In genomic region chr11:69252494-69252845, GRCh38 we compare ENCODE assay signal across 21 cellular contexts. TPM values are rescaled to one million over a fixed set of nuclear protein-coding genes. Genes with fewer than 3 reads are reported as not detected.
"Had no signal": no experiment of that assay in that cellular context is flagged by ENCODE, and none has a peak within 500 bp of the region (broad histone marks: within the 10 kb centered on the region; RNA-seq: fewer than 3 reads in every experiment).

No MANE protein-coding gene starts in this region.

- H3K9ac ChIP-seq: parathyroid adenoma had no signal

- DNase-seq: activated CD4-positive, alpha-beta T cell treated with anti-CD3 and anti-CD28 coated beads for 1 hour; activated CD4-positive, alpha-beta T cell treated with anti-CD3 and anti-CD28 coated beads, Interleukin-2, amount 50 U/mL, for 4 hours; activated naive CD4-positive, alpha-beta T cell treated with anti-CD3 and anti-CD28 coated beads for 36 hours; activated naive CD8-positive, alpha-beta T cell treated with anti-CD3 and anti-CD28 coated beads, Interleukin-2, amount 50 U/mL, for 24 hours; activated T-cell treated with anti-CD3 and anti-CD28 coated beads for 4 hours; left ventricle myocardium inferior; mucosa of descending colon; naive thymus-derived CD4-positive, alpha-beta T cell; stimulated activated CD4-positive, alpha-beta T cell treated with anti-CD3 and anti-CD28 coated beads, Interleukin-15, amount 100 ng/mL, for 24 hours; stimulated activated CD4-positive, alpha-beta T cell treated with anti-CD3 and anti-CD28 coated beads, Interleukin-4, amount 100 ng/mL, for 1 hour; stimulated activated naive B cell treated with anti-CD40 and anti-IgM and Interleukin-4, amounts not matched to agents 10 μg/mL and 1 μg/mL and 100 μg/mL, for 72 hours; trophoblast cell had no signal

- H2AFZ ChIP-seq: hepatocyte, parathyroid adenoma had no signal

- H3K27ac ChIP-seq: hepatocyte, left ventricle myocardium inferior, parathyroid adenoma, VCaP had no signal

- H3K9me3 ChIP-seq: mucosa of descending colon had no signal

- ATAC-seq: activated naive CD8-positive, alpha-beta T cell treated with anti-CD3 and anti-CD28 coated beads, Interleukin-2, amount 50 U/mL, for 24 hours; activated T-helper 17 cell treated with anti-CD3 and anti-CD28 coated beads, Interleukin-2, amount 50 U/mL, for 72 hours; naive thymus-derived CD4-positive, alpha-beta T cell; stimulated activated naive B cell treated with anti-CD40 and anti-IgM and Interleukin-4, amounts not matched to agents 10 μg/mL and 1 μg/mL and 100 μg/mL, for 72 hours had no signal

- H3K36me3 ChIP-seq: left ventricle myocardium inferior had no signal

- H3K27me3 ChIP-seq: hepatocyte had no signal

- H3K4me3 ChIP-seq: hepatocyte, left ventricle myocardium inferior, mucosa of descending colon had no signal

- FAIRE-seq: colon, endometrium had no signal

- H3K4me2 ChIP-seq: hepatocyte had no signal

- H3K79me2 ChIP-seq: hepatocyte, parathyroid adenoma had no signal

- H3K4me1 ChIP-seq: parathyroid adenoma had no signal

RNA-seq across cellular contexts. Expression of gene MYEOV, which starts 41.5 kb away (rescaled TPM):
- total RNA-seq: astrocyte, cardiac septum, hepatocyte, left ventricle myocardium inferior, skeletal muscle tissue had no signal
- polyA plus RNA-seq: hepatocyte; naive thymus-derived CD4-positive, alpha-beta T cell had no signal
